ENCODE assay signal across 1 cellular context in the genomic region with DNA sequence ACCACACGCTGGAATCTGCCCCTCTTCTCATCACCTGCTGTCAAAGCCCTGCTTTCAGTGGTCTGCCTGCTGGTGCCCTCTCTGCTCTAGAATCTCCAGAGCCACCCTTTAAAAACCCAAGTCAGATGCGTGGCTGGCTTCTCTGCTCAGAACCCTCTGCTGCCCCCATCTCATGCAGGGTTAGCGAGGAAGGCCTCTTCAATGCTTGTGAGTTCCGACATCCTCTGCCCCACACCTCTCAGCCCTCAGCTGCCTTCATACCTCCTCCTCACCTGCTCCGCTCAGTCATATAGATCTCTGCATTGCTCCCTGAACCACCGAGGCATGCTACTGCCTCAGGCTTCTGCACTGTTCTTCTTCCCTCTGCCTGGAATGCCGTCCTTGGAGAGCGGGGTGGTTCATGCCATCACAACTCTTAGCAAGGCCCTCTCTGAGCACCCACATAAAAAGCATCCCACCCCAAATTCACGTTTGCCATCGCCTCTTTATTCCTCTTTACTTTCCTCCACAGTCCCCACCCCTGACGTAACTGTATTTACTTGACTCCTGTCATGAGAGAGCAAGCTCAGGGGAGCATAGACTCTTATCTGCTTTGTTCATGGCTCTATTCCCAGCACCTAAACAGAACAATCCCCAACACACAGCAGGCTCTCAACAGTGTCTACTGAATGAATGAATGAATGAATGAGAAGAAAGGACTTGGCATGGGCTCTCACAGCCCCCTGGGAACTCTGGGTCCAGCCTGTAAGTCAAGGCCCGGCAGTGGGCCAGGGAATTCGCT.
TF ChIP-seq lines count a peak whose summit lies in the region.

No MANE protein-coding gene starts in this region.

TF ChIP-seq in GM23338, 12 proteins besides CTCF, POLR2A, EP300 and RAD21:
- TF ChIP-seq, protein P1, sequence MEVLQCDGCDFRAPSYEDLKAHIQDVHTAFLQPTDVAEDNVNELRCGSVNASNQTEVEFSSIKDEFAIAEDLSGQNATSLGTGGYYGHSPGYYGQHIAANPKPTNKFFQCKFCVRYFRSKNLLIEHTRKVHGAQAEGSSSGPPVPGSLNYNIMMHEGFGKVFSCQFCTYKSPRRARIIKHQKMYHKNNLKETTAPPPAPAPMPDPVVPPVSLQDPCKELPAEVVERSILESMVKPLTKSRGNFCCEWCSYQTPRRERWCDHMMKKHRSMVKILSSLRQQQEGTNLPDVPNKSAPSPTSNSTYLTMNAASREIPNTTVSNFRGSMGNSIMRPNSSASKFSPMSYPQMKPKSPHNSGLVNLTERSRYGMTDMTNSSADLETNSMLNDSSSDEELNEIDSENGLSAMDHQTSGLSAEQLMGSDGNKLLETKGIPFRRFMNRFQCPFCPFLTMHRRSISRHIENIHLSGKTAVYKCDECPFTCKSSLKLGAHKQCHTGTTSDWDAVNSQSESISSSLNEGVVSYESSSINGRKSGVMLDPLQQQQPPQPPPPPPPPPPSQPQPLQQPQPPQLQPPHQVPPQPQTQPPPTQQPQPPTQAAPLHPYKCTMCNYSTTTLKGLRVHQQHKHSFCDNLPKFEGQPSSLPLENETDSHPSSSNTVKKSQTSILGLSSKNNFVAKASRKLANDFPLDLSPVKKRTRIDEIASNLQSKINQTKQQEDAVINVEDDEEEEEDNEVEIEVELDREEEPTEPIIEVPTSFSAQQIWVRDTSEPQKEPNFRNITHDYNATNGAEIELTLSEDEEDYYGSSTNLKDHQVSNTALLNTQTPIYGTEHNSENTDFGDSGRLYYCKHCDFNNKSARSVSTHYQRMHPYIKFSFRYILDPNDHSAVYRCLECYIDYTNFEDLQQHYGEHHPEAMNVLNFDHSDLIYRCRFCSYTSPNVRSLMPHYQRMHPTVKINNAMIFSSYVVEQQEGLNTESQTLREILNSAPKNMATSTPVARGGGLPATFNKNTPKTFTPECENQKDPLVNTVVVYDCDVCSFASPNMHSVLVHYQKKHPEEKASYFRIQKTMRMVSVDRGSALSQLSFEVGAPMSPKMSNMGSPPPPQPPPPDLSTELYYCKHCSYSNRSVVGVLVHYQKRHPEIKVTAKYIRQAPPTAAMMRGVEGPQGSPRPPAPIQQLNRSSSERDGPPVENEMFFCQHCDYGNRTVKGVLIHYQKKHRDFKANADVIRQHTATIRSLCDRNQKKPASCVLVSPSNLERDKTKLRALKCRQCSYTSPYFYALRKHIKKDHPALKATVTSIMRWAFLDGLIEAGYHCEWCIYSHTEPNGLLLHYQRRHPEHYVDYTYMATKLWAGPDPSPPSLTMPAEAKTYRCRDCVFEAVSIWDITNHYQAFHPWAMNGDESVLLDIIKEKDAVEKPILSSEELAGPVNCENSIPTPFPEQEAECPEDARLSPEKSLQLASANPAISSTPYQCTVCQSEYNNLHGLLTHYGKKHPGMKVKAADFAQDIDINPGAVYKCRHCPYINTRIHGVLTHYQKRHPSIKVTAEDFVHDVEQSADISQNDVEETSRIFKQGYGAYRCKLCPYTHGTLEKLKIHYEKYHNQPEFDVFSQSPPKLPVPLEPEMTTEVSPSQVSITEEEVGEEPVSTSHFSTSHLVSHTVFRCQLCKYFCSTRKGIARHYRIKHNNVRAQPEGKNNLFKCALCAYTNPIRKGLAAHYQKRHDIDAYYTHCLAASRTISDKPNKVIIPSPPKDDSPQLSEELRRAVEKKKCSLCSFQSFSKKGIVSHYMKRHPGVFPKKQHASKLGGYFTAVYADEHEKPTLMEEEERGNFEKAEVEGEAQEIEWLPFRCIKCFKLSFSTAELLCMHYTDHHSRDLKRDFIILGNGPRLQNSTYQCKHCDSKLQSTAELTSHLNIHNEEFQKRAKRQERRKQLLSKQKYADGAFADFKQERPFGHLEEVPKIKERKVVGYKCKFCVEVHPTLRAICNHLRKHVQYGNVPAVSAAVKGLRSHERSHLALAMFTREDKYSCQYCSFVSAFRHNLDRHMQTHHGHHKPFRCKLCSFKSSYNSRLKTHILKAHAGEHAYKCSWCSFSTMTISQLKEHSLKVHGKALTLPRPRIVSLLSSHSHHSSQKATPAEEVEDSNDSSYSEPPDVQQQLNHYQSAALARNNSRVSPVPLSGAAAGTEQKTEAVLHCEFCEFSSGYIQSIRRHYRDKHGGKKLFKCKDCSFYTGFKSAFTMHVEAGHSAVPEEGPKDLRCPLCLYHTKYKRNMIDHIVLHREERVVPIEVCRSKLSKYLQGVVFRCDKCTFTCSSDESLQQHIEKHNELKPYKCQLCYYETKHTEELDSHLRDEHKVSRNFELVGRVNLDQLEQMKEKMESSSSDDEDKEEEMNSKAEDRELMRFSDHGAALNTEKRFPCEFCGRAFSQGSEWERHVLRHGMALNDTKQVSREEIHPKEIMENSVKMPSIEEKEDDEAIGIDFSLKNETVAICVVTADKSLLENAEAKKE (CRISPR knock-in tag; IDR thresholded peaks at IDR 0.05): no peak
- TF ChIP-seq ETS1 (IDR thresholded peaks at IDR 0.05) (no peak), POLR2AphosphoS5 (IDR thresholded peaks at IDR 0.05; ENCODE audit: low read depth) (no peak), NANOG (IDR thresholded peaks at IDR 0.05; ENCODE audit: borderline replicate concordance) (no peak), JUNB (IDR thresholded peaks at IDR 0.05; ENCODE audit: unreplicated experiment) (no peak), ZNF331 (CRISPR knock-in tag; IDR thresholded peaks at IDR 0.05; ENCODE audit: low read depth) (no peak), EZH2 (IDR thresholded peaks at IDR 0.05; ENCODE audit: low read depth, unreplicated experiment) (no peak), STAT1 (IDR thresholded peaks at IDR 0.05; ENCODE audit: unreplicated experiment) (no peak)
- TF ChIP-seq, protein P2, sequence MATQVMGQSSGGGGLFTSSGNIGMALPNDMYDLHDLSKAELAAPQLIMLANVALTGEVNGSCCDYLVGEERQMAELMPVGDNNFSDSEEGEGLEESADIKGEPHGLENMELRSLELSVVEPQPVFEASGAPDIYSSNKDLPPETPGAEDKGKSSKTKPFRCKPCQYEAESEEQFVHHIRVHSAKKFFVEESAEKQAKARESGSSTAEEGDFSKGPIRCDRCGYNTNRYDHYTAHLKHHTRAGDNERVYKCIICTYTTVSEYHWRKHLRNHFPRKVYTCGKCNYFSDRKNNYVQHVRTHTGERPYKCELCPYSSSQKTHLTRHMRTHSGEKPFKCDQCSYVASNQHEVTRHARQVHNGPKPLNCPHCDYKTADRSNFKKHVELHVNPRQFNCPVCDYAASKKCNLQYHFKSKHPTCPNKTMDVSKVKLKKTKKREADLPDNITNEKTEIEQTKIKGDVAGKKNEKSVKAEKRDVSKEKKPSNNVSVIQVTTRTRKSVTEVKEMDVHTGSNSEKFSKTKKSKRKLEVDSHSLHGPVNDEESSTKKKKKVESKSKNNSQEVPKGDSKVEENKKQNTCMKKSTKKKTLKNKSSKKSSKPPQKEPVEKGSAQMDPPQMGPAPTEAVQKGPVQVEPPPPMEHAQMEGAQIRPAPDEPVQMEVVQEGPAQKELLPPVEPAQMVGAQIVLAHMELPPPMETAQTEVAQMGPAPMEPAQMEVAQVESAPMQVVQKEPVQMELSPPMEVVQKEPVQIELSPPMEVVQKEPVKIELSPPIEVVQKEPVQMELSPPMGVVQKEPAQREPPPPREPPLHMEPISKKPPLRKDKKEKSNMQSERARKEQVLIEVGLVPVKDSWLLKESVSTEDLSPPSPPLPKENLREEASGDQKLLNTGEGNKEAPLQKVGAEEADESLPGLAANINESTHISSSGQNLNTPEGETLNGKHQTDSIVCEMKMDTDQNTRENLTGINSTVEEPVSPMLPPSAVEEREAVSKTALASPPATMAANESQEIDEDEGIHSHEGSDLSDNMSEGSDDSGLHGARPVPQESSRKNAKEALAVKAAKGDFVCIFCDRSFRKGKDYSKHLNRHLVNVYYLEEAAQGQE (IDR thresholded peaks at IDR 0.05; ENCODE audit: unreplicated experiment): no peak
